In the genomic region with DNA sequence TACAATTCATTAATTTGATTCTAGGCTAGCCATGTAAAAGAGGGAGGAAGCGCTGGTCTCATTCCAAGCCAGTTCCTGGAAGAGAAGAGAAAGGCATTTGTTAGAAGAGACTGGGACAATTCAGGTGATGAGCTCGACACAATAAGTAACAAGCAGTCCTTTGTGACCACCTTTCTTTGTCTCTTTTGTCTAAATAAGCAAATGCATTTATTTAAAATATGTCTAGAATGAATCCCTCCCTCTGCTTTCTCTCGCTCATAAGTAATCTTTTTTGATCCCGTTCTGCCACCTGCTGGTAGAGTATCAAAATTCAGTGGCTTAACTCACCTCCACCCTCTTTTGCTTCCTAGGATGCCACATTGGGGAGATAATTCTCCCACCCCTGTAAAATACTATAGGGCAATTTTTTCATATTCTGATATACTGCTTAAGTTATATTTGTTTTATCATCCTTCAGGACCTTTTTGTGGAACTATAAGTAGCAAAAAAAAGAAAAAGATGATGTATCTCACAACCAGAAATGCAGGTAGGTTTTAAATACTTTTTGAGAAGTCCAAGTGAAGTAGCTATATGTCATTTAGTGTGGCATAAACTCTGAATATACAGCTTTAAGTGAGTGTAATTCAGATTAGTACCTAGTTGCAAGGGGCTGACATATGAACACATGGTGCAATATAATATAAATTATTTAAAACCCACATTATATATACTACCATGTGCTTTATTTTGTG, we compare ENCODE assay signal across 8 cellular contexts.
A peak's percentile ranks its signal among the peaks of the same experiment; 100 is the strongest.
DNase-seq lines count a peak whose midpoint lies in the region; TF ChIP-seq lines count a peak whose summit lies in the region.

No MANE protein-coding gene starts in this region.

- DNase-seq in AG04450 (ENCODE audit: low read depth, low spot score) (peak; percentile 29), M059J (ENCODE audit: low read depth) (peak; percentile 62), RWPE1 (ENCODE audit: low spot score) (peak; percentile 57), amniotic stem cell (lab: John Stamatoyannopoulos, UW) (peak; percentile 14), iPS-NIHi7 (ENCODE audit: extremely low spot score) (peak; percentile 46), UCSD-AML1 (lab: John Stamatoyannopoulos, UW; ENCODE audit: unreplicated experiment) (no peak)
- peak; percentile 22 to 60 for DNase-seq in stimulated activated CD4-positive, alpha-beta T cell treated with anti-CD3 and anti-CD28 coated beads, Interleukin-2, amount 100 ng/mL, for 24 hours

- H3K27me3 ChIP-seq in AG04450 (ENCODE audit: control insufficient read depth, insufficient read depth, low read length) = no peaks in the 10 kb centered on the region

- H3K9me3 ChIP-seq in AG04450 (ENCODE audit: control insufficient read depth, insufficient read depth, low read length) = no peaks in the 10 kb centered on the region

- H3K27ac ChIP-seq in AG04450 (ENCODE audit: low read depth, low read length) (no peak overlapping the region), RWPE1 (no peak overlapping the region)

- CTCF ChIA-PET in AG04450 (lab: Charles Lee) = interaction anchor here (0.6 to 8.1 kb wide), 46 partner anchors 9 to 1128 kb away, joined by 3 to 95 read pairs (median 4); a partner anchor contains a TSS
- CTCF ChIA-PET in RWPE1 (lab: Yijun Ruan, JAX) = interaction anchor here (0.5 to 1.2 kb wide), 9 partner anchors 13 to 770 kb away, joined by 3 to 5 read pairs (median 3); no protein-coding TSS in a partner anchor

- TF ChIP-seq CTCF in AG04450 (IDR thresholded peaks at IDR 0.05; ENCODE audit: low read depth, low read length) (peak; percentile 67), GM12874 (IDR thresholded peaks at IDR 0.05; ENCODE audit: insufficient read depth, low read depth, low read length) (peak; percentile 35; the same call in 1 of the 2 replicates), RWPE1 (conservative IDR thresholded peaks at IDR 0.05; ENCODE audit: low read depth) (peak; percentile 81)

- no peak overlapping the region for H3K4me3 ChIP-seq in AG04450 (ENCODE audit: low read depth, low read length)

- POLR2A ChIA-PET in AG04450 (lab: Yijun Ruan, JAX) (interaction anchor here (0.8 kb wide), 1 partner anchor 92 kb away, joined by 3 read pairs; no protein-coding TSS in a partner anchor), RWPE1 (lab: Yijun Ruan, JAX; ENCODE audit: low non-redundant PET) (no interaction called here)
